ENCODE assay signal across 1 cellular context in the genomic region with DNA sequence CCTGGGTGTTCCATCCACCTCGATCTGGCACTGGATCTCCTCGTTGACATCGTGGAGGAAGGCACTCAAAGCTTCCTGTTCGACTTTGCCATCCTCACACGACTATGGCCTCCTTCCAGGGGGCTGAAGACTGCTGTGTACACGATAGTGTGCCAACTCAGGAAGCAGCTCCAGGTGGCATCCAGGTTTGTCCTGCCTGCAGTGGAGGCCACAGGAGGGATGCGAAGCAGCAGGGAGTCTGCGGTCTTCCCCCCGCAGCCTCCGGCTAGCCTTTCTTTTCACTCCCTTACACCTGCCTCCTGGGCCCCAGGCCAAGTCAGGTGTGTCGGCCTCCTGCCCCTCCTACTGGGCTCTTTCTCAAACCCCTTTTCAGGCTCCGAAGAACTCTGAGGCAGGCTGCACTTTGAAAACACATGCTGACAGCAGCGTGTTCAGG.
TF ChIP-seq lines count a peak whose summit lies in the region.

No MANE protein-coding gene starts in this region.

TF ChIP-seq in H1, 55 proteins besides CTCF, POLR2A, EP300 and RAD21 (continued from another document):
- TF ChIP-seq MAFK (IDR thresholded peaks at IDR 0.05; ENCODE audit: low read depth, low read length) (no peak), CHD1 (IDR thresholded peaks at IDR 0.05; ENCODE audit: low read depth, low read length) (no peak), KDM4A (IDR thresholded peaks at IDR 0.05; ENCODE audit: low read depth, low read length, severe bottlenecking) (no peak), TBP (IDR thresholded peaks at IDR 0.05; ENCODE audit: low read depth, low read length) (no peak), SP2 (IDR thresholded peaks at IDR 0.05; ENCODE audit: low read length) (no peak), SAP30 (IDR thresholded peaks at IDR 0.05; ENCODE audit: insufficient read depth, insufficient replicate concordance, low read length) (no peak), KDM1A (IDR thresholded peaks at IDR 0.05; ENCODE audit: borderline replicate concordance, low read length) (no peak), ASH2L (IDR thresholded peaks at IDR 0.05; ENCODE audit: low read length) (no peak), SIX5 (IDR thresholded peaks at IDR 0.05; ENCODE audit: low read depth, low read length) (no peak)
- TF ChIP-seq, protein P1, sequence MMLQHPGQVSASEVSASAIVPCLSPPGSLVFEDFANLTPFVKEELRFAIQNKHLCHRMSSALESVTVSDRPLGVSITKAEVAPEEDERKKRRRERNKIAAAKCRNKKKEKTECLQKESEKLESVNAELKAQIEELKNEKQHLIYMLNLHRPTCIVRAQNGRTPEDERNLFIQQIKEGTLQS (IDR thresholded peaks at IDR 0.05; ENCODE audit: insufficient read depth, low read depth, low read length): no peak
